Comparison of ENCODE assay signal across 1 cellular context in genomic region chr6:83065511-83066192, GRCh38.
TF ChIP-seq lines count a peak whose summit lies in the region.

TSS of gene UBE3D (minus strand) at chr6:83065841. CDS start at chr6:83065718, 123 bp downstream.

TF ChIP-seq in HepG2, 621 proteins besides CTCF, POLR2A, EP300 and RAD21 (continued from another document):
- no peak for TF ChIP-seq SRSF9 (IDR thresholded peaks at IDR 0.05; ENCODE audit: borderline replicate concordance, insufficient read depth, low read depth, low read length, poor library complexity, severe bottlenecking)
- peak; percentile 42; the same call in 1 of the 2 replicates for TF ChIP-seq ZNF788 (CRISPR knock-in tag; IDR thresholded peaks at IDR 0.05; ENCODE audit: borderline replicate concordance)
- no peak for TF ChIP-seq SMC3 (IDR thresholded peaks at IDR 0.05; ENCODE audit: low read length)
- TF ChIP-seq ZNF841 (CRISPR knock-in tag; IDR thresholded peaks at IDR 0.05; ENCODE audit: borderline replicate concordance) = no peak
- TF ChIP-seq NAIF1 (CRISPR knock-in tag; IDR thresholded peaks at IDR 0.05; ENCODE audit: borderline replicate concordance) = peak; percentile 52; the same call in 1 of the 2 replicates
- no peak for TF ChIP-seq FIP1L1 (IDR thresholded peaks at IDR 0.05; ENCODE audit: borderline replicate concordance, insufficient read depth, low read depth, low read length)
- no peak for TF ChIP-seq ZNF670 (CRISPR knock-in tag; IDR thresholded peaks at IDR 0.05; ENCODE audit: borderline replicate concordance)
- TF ChIP-seq ZNF761 (CRISPR knock-in tag; conservative IDR thresholded peaks at IDR 0.05) = peak; percentile 93
- TF ChIP-seq SIX1 (CRISPR knock-in tag; IDR thresholded peaks at IDR 0.05; ENCODE audit: borderline replicate concordance) = no peak
- no peak for TF ChIP-seq ZNF879 (CRISPR knock-in tag; IDR thresholded peaks at IDR 0.05)
- peak; percentile 88; the same call in 1 of the 2 replicates for TF ChIP-seq ZNF34 (CRISPR knock-in tag; IDR thresholded peaks at IDR 0.05; ENCODE audit: borderline replicate concordance)
- TF ChIP-seq YEATS2 (CRISPR knock-in tag; IDR thresholded peaks at IDR 0.05; ENCODE audit: borderline replicate concordance) = no peak; the same call in 1 of the 2 replicates
- TF ChIP-seq MXD4 (CRISPR knock-in tag; IDR thresholded peaks at IDR 0.05) = peak; percentile 89
- no peak for TF ChIP-seq RBM22 (optimal IDR thresholded peaks at IDR 0.05; ENCODE audit: low read length)
- TF ChIP-seq ZNF619 (CRISPR knock-in tag; IDR thresholded peaks at IDR 0.05) = peak; percentile 54; the same call in 1 of the 2 replicates
- TF ChIP-seq TFE3 (CRISPR knock-in tag; IDR thresholded peaks at IDR 0.05) = peak; percentile 99
- TF ChIP-seq ZNF430 (CRISPR knock-in tag; IDR thresholded peaks at IDR 0.05) = peak; percentile 98
- TF ChIP-seq ERF (CRISPR knock-in tag; IDR thresholded peaks at IDR 0.05) = peak; percentile 83; the same call in 1 of the 2 replicates
- TF ChIP-seq ZNF784 (CRISPR knock-in tag; IDR thresholded peaks at IDR 0.05; ENCODE audit: borderline replicate concordance) = peak; percentile 88
- TF ChIP-seq CREM (IDR thresholded peaks at IDR 0.05) = no peak
- TF ChIP-seq CREM (CRISPR knock-in tag; IDR thresholded peaks at IDR 0.05) = no peak
- peak; percentile 49; the same call in 1 of the 2 replicates for TF ChIP-seq MEF2D (CRISPR knock-in tag; IDR thresholded peaks at IDR 0.05)
- no peak for TF ChIP-seq TEAD2 (CRISPR knock-in tag; IDR thresholded peaks at IDR 0.05)
- TF ChIP-seq ZNF629 (CRISPR knock-in tag; conservative IDR thresholded peaks at IDR 0.05) = no peak
- TF ChIP-seq BRCA1 (CRISPR knock-in tag; IDR thresholded peaks at IDR 0.05) = peak; percentile 28; the same call in 1 of the 2 replicates
- no peak for TF ChIP-seq AHDC1 (CRISPR knock-in tag; IDR thresholded peaks at IDR 0.05; ENCODE audit: borderline replicate concordance)
- no peak for TF ChIP-seq HOXA7 (CRISPR knock-in tag; IDR thresholded peaks at IDR 0.05)
- TF ChIP-seq MLX (CRISPR knock-in tag; IDR thresholded peaks at IDR 0.05) = peak; percentile 62
- TF ChIP-seq TRAFD1 (CRISPR knock-in tag; IDR thresholded peaks at IDR 0.05; ENCODE audit: borderline replicate concordance) = no peak
- TF ChIP-seq ZNF556 (CRISPR knock-in tag; IDR thresholded peaks at IDR 0.05; ENCODE audit: borderline replicate concordance) = peak; percentile 95; the same call in 1 of the 2 replicates
- peak; percentile 73 for TF ChIP-seq THAP11 (CRISPR knock-in tag; IDR thresholded peaks at IDR 0.05)
- TF ChIP-seq ZBTB8A (CRISPR knock-in tag; IDR thresholded peaks at IDR 0.05; ENCODE audit: borderline replicate concordance, low read depth) = peak; percentile 86; the same call in 1 of the 2 replicates
- TF ChIP-seq ZFP36 (IDR thresholded peaks at IDR 0.05; ENCODE audit: borderline replicate concordance, low read depth, low read length, partially characterized antibody) = no peak
- TF ChIP-seq KAT2B (IDR thresholded peaks at IDR 0.05; ENCODE audit: borderline replicate concordance, low read depth, low read length) = no peak
- TF ChIP-seq TSC22D2 (CRISPR knock-in tag; IDR thresholded peaks at IDR 0.05; ENCODE audit: borderline replicate concordance) = no peak
- no peak for TF ChIP-seq ZFP36L2 (CRISPR knock-in tag; IDR thresholded peaks at IDR 0.05)
- peak; percentile 91 for TF ChIP-seq BRF2 (CRISPR knock-in tag; IDR thresholded peaks at IDR 0.05)
- TF ChIP-seq MTA1 (CRISPR knock-in tag; IDR thresholded peaks at IDR 0.05; ENCODE audit: borderline replicate concordance) = peak; percentile 76; the same call in 1 of the 2 replicates
- no peak for TF ChIP-seq ZNF720 (CRISPR knock-in tag; IDR thresholded peaks at IDR 0.05)
- TF ChIP-seq RARA (CRISPR knock-in tag; IDR thresholded peaks at IDR 0.05) = peak; percentile 68; the same call in 1 of the 2 replicates
